6 cellular contexts compared by ENCODE assay signal in the genomic region with DNA sequence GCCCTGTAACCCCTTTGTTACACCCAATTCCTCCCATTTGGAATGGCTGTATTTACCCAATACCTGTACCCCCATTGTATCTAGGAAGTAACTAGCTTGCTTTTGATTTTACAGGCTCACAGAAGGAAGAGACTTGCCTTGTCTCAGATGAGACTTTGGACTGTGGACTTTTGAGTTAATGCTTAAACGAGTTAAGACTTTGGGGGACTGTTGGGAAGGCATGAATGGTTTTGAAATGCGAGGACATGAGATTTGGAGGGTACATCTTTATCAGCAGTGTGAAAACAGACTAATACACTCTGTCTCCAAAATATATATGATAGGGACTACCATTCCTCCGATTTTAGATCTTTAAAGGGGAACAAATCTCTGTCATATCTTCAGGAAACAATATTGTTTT. TPM values are rescaled to one million over a fixed set of nuclear protein-coding genes. Genes with fewer than 3 reads are reported as not detected.
"Had no signal": no experiment of that assay in that cellular context is flagged by ENCODE, and none has a peak within 500 bp of the region (broad histone marks: within the 10 kb centered on the region; RNA-seq: fewer than 3 reads in every experiment).

No MANE protein-coding gene starts in this region.

RNA-seq across cellular contexts. Expression of gene GLIPR1L2, which starts 51.6 kb away (rescaled TPM):
- total RNA-seq: activated CD8-positive, alpha-beta memory T cell treated with anti-CD3 and anti-CD28 coated beads, Interleukin-2, amount 10 ng/mL, durations not matched to agents 7 days and 5 days; activated CD8-positive, alpha-beta T cell treated with anti-CD3 and anti-CD28 coated beads, Interleukin-2, amount 10 ng/mL, durations not matched to agents 7 days and 5 days; activated T-helper 2 cell treated with anti-CD3 and anti-CD28 coated beads, Interferon-gamma antibody, Interleukin-2, Interleukin-4, amounts not matched to agents 10 μg/mL and 5 μg/mL and 100 μg/mL, durations not matched to agents 14 hours and 24 hours and 36 hours; ascending aorta; T-helper 1 cell treated with Interleukin-12 subunit alpha and Interleukin-12 subunit beta and Interleukin-4 antibody, amounts not matched to agents 30 ng/mL and 1 ng/mL, for 36 hours; WTC11 had no signal
